ENCODE assay signal across 13 cellular contexts in genomic region chrX:123590842-123591491, GRCh38.
A peak's percentile ranks its signal among the peaks of the same experiment; 100 is the strongest.
DNase-seq lines count a peak whose midpoint lies in the region; ATAC-seq and TF ChIP-seq lines count a peak whose summit lies in the region.
"Had no signal": no experiment of that assay in that cellular context is flagged by ENCODE, and none has a peak within 500 bp of the region (broad histone marks: within the 10 kb centered on the region; RNA-seq: fewer than 3 reads in every experiment).

No MANE protein-coding gene starts in this region.

- peak; percentile 42 for ATAC-seq in GM19438 (IDR thresholded peaks at IDR 0.05; ENCODE audit: low read depth, unreplicated experiment)
- ATAC-seq in HG03469 (IDR thresholded peaks at IDR 0.05; ENCODE audit: unreplicated experiment) = peak; percentile 58
- no peak for ATAC-seq in GM19328 (IDR thresholded peaks at IDR 0.05; ENCODE audit: unreplicated experiment)
- ATAC-seq: CD8-positive, alpha-beta T cell had no signal

- DNase-seq in Caki2 (ENCODE audit: low read depth) = peak; percentile 55
- DNase-seq in fibroblast of mammary gland (ENCODE audit: low read depth) = peak; percentile 30
- no peak for DNase-seq in posterior vena cava (ENCODE audit: low spot score)
- DNase-seq in NCI-H524 treated with DMSO at 0.1 percent for 48 hours (lab: John Stamatoyannopoulos, UW) = no peak
- no peak for DNase-seq in AML-193 (lab: John Stamatoyannopoulos, UW)
- DNase-seq: activated CD4-positive, CD25-positive, alpha-beta regulatory T cell; CD8-positive, alpha-beta T cell; H7; midbrain; NCI-H2171 had no signal

- intact Hi-C loops in posterior vena cava (cut with DNase I) = no loop called here

- in situ Hi-C loops in Caki2 (cut with HindIII; ENCODE audit: low pct_unique_long_range_greater_than_20kb, low sequenced_read_pairs) = no loop called here

- H3K4me3 ChIP-seq in fibroblast of mammary gland (ENCODE audit: control insufficient read depth, low read depth, low read length) = no peak overlapping the region

- TF ChIP-seq CTCF in fibroblast of mammary gland (conservative IDR thresholded peaks at IDR 0.05; ENCODE audit: control insufficient read depth, insufficient read depth, low read depth, low read length) = no peak

Comparison
In these comparisons a context has a peak if more than half of its experiments do, and no peak if none do; other contexts are left out.
1. DNase-seq: peak in Caki2 (single experiment) and fibroblast of mammary gland (single experiment); none in posterior vena cava (single experiment), NCI-H524 treated with DMSO at 0.1 percent for 48 hours (single experiment) and AML-193 (0 of 2).